23 cellular contexts compared by ENCODE assay signal in genomic region chr15:59561547-59561946, GRCh38. TPM values are rescaled to one million over a fixed set of nuclear protein-coding genes. Genes with fewer than 3 reads are reported as not detected.
DNase-seq lines count a peak whose midpoint lies in the region; ATAC-seq, FAIRE-seq and TF ChIP-seq lines count a peak whose summit lies in the region.
"Had no signal": no experiment of that assay in that cellular context is flagged by ENCODE, and none has a peak within 500 bp of the region (broad histone marks: within the 10 kb centered on the region; RNA-seq: fewer than 3 reads in every experiment).

No MANE protein-coding gene starts in this region.

- FAIRE-seq in A549 (lab: Jason Lieb, UNC): peak; percentile 32
- FAIRE-seq in D721Med (lab: Jason Lieb, UNC): no peak
- FAIRE-seq: A204.1, G401.6, GM12892, H54 had no signal

- no peak overlapping the region for H3K4me3 ChIP-seq in A549
- H3K4me3 ChIP-seq in mucosa of rectum (ENCODE audit: low read length in 2 of 2): no peak overlapping the region
- H3K4me3 ChIP-seq: BLaER1 treated with 17β-estradiol and CSF1 and Interleukin-3, amounts not matched to agents 10 nM and 100 nM had no signal

- H3K9ac ChIP-seq in mucosa of rectum (ENCODE audit: low read depth in 1 of 2, low read length in 2 of 2): peak overlapping the region in 1 of 2 donors; percentile 12
- H3K9ac ChIP-seq: BLaER1 treated with 17β-estradiol and CSF1 and Interleukin-3, amounts not matched to agents 10 nM and 100 nM had no signal

- H3K27ac ChIP-seq in A549 (no peak overlapping the region), mucosa of rectum (ENCODE audit: low read depth in 2 of 2, low read length in 2 of 2) (peak overlapping the region; percentile 11 to 78)
- H3K27ac ChIP-seq: 22Rv1; BLaER1 treated with 17β-estradiol and CSF1 and Interleukin-3, amounts not matched to agents 10 nM and 100 nM had no signal

- intact Hi-C loops in left colon (cut with DNase I, micrococcal nuclease): no loop called here

- H3K27me3 ChIP-seq in mucosa of rectum (ENCODE audit: control insufficient read depth in 2 of 2, insufficient read depth in 2 of 2, low read length in 2 of 2): no peaks in the 10 kb centered on the region
- H3K27me3 ChIP-seq: BLaER1 treated with 17β-estradiol and CSF1 and Interleukin-3, amounts not matched to agents 10 nM and 100 nM had no signal

- H3K9me3 ChIP-seq in A549: peaks cover 21% of the 10 kb centered on the region
- H3K9me3 ChIP-seq in mucosa of rectum (ENCODE audit: control insufficient read depth in 2 of 2, low read length in 2 of 2): peaks cover 0 to 3% of the 10 kb centered on the region in 2 donors
- H3K9me3 ChIP-seq: BE2C had no signal

- TF ChIP-seq CTCF in A549 (IDR thresholded peaks at IDR 0.05) (no peak), D721Med (IDR thresholded peaks at IDR 0.05; ENCODE audit: insufficient read depth, missing control alignments) (no peak)

- peak in 1 of 2 experiments; percentile 43; a peak in 1 of 6 replicates for ATAC-seq in A549
- peak; percentile 81 for ATAC-seq in left colon
- ATAC-seq in HG02870 (IDR thresholded peaks at IDR 0.05; ENCODE audit: unreplicated experiment): no peak

- H3K4me1 ChIP-seq in A549: peaks cover 7% of the 10 kb centered on the region
- peaks cover 0 to 17% of the 10 kb centered on the region in 2 donors for H3K4me1 ChIP-seq in mucosa of rectum (ENCODE audit: control insufficient read depth in 2 of 2, insufficient read depth in 2 of 2, low read length in 2 of 2)
- H3K4me1 ChIP-seq: BE2C had no signal

- no peak overlapping the region for H3K4me2 ChIP-seq in A549
- H3K4me2 ChIP-seq: BLaER1 treated with 17β-estradiol and CSF1 and Interleukin-3, amounts not matched to agents 10 nM and 100 nM had no signal

- POLR2A ChIA-PET in A549 (lab: Yijun Ruan, JAX): no interaction called here

- H3K36me3 ChIP-seq in mucosa of rectum (ENCODE audit: control insufficient read depth in 2 of 2, insufficient read depth in 2 of 2, low read length in 2 of 2): no peaks in the 10 kb centered on the region
- H3K36me3 ChIP-seq: BE2C; BLaER1 treated with 17β-estradiol and CSF1 and Interleukin-3, amounts not matched to agents 10 nM and 100 nM had no signal

- no peak for TF ChIP-seq EP300 in A549 (IDR thresholded peaks at IDR 0.05)

- TF ChIP-seq POLR2A in A549 (IDR thresholded peaks at IDR 0.05; ENCODE audit: low read length): no peak

- CTCF ChIA-PET in A549 (lab: Yijun Ruan, JAX): interaction anchor here (1.3 to 22.0 kb wide), 3 partner anchors 15 to 72 kb away, joined by 3 to 312 read pairs (median 7); no protein-coding TSS in a partner anchor

- TF ChIP-seq RAD21 in A549 (conservative IDR thresholded peaks at IDR 0.05 in 1 of 2, IDR thresholded peaks at IDR 0.05 in 1 of 2): no peak

- no peak for DNase-seq in A549 (ENCODE audit: low read depth in 1 of 2, low spot score in 1 of 2)
- DNase-seq in left colon: no peak
- no peak for DNase-seq in mucosa of gallbladder (ENCODE audit: low spot score)
- DNase-seq in D721Med (ENCODE audit: insufficient read length, low spot score): no peak
- DNase-seq: ACHN; AML-193; BE2C; Calu3; CD4-positive, alpha-beta T cell; COR-L47; DMS153; DND-41; GOT3; HCEC 1CT had no signal

- 90% methylated on average over 4 of the region's 4 CpGs for WGBS in A549 (ENCODE audit: missing lambda C conversion rate)

TF ChIP-seq in A549, 52 proteins besides CTCF, POLR2A, EP300 and RAD21:
- no peak for TF ChIP-seq ZNF302 (CRISPR knock-in tag; IDR thresholded peaks at IDR 0.05)
- TF ChIP-seq BCL3 (IDR thresholded peaks at IDR 0.05): no peak
- TF ChIP-seq NR3C1 (IDR thresholded peaks at IDR 0.05): no peak
- no peak for TF ChIP-seq HDAC2 (IDR thresholded peaks at IDR 0.05)
- TF ChIP-seq NFE2L2 (conservative IDR thresholded peaks at IDR 0.05; ENCODE audit: low read length): no peak
- TF ChIP-seq KDM5A (IDR thresholded peaks at IDR 0.05): no peak
- TF ChIP-seq TP53 (CRISPR knock-in tag; IDR thresholded peaks at IDR 0.05): no peak
- no peak for TF ChIP-seq USF2 (IDR thresholded peaks at IDR 0.05)
- no peak for TF ChIP-seq FOSB (CRISPR knock-in tag; IDR thresholded peaks at IDR 0.05)
- TF ChIP-seq KDM1A (IDR thresholded peaks at IDR 0.05; ENCODE audit: low read depth): no peak
- TF ChIP-seq, protein P1, sequence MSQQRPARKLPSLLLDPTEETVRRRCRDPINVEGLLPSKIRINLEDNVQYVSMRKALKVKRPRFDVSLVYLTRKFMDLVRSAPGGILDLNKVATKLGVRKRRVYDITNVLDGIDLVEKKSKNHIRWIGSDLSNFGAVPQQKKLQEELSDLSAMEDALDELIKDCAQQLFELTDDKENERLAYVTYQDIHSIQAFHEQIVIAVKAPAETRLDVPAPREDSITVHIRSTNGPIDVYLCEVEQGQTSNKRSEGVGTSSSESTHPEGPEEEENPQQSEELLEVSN (IDR thresholded peaks at IDR 0.05; ENCODE audit: borderline replicate concordance, low read depth): no peak
- no peak for TF ChIP-seq SREBF2 (IDR thresholded peaks at IDR 0.05)
- no peak for TF ChIP-seq REST (IDR thresholded peaks at IDR 0.05)
TF ChIP-seq in A549: peak in this region for 0.

RNA-seq across cellular contexts. Expression of gene GCNT3, which starts 50.0 kb away (rescaled TPM):
- 134 and 153 TPM in 2 replicates for polyA plus RNA-seq in A549 (2011; rRNA removed)
- polyA plus RNA-seq in A549 (2012; cell fraction: cytosol; rRNA removed): 37.2 and 41.9 TPM in 2 replicates
- 35.0 and 53.3 TPM in 2 replicates for polyA plus RNA-seq in A549 (2012; cell fraction: nucleus; rRNA removed)
- 61.4 to 69.2 TPM (median 62.7 TPM) in 3 replicates for polyA plus RNA-seq in A549 (2017; fragmentation: RNase III; extraction: RNeasy Plus Mini Kit Qiagen cat#74134 plus additional on column Dnase treatment)
- 78.7 and 82.6 TPM in 2 replicates for polyA minus RNA-seq in A549 (2011; rRNA and poly(A)+ RNA removed)
- 100 to 1,000 TPM; 472 to 526 TPM for total RNA-seq in left colon
- 72.3 TPM for total RNA-seq in mucosa of gallbladder
- total RNA-seq: CD4-positive, alpha-beta T cell had no signal
- polyA plus RNA-seq: CD14-positive monocyte had no signal

Comparison
In these comparisons a context has a peak if more than half of its experiments do, and no peak if none do; other contexts are left out.
1. H3K27ac ChIP-seq: peak in mucosa of rectum (2 of 2); none in A549 (0 of 2).